10 cellular contexts compared by ENCODE assay signal in genomic region chr3:102235679-102236078, GRCh38.
A peak's percentile ranks its signal among the peaks of the same experiment; 100 is the strongest.
DNase-seq lines count a peak whose midpoint lies in the region; ATAC-seq and TF ChIP-seq lines count a peak whose summit lies in the region.
"Had no signal": no experiment of that assay in that cellular context is flagged by ENCODE, and none has a peak within 500 bp of the region (broad histone marks: within the 10 kb centered on the region; RNA-seq: fewer than 3 reads in every experiment).

No MANE protein-coding gene starts in this region.

- intact Hi-C loops in left colon (cut with DNase I, micrococcal nuclease) = no loop called here

- H3K27me3 Mint-ChIP-seq in activated CD8-positive, alpha-beta memory T cell treated with anti-CD3 and anti-CD28 coated beads, Interleukin-2, amount 10 ng/mL, durations not matched to agents 7 days and 5 days = peaks cover 14% of the 10 kb centered on the region

- H3K36me3 Mint-ChIP-seq in activated CD8-positive, alpha-beta memory T cell treated with anti-CD3 and anti-CD28 coated beads, Interleukin-2, amount 10 ng/mL, durations not matched to agents 7 days and 5 days = no peaks in the 10 kb centered on the region

- DNase-seq in DMS 273 (lab: John Stamatoyannopoulos, UW; ENCODE audit: unreplicated experiment) (peak; percentile 75), DMS 273 treated with DMSO at 0.1 percent for 48 hours (lab: John Stamatoyannopoulos, UW) (no peak), RPMI7951 (ENCODE audit: low read depth) (peak; percentile 15), lung (ENCODE audit: low spot score) (no peak), upper lobe of left lung (no peak), left colon (no peak)
- no peak for DNase-seq in activated CD8-positive, alpha-beta memory T cell treated with anti-CD3 and anti-CD28 coated beads, Interleukin-2, amount 10 ng/mL, durations not matched to agents 7 days and 5 days
- DNase-seq: 8988T, posterior cingulate gyrus had no signal

- no peak for TF ChIP-seq POLR2A in upper lobe of left lung (IDR thresholded peaks at IDR 0.05)

- H3K27ac ChIP-seq in lung (ENCODE audit: low read depth in 1 of 2, low read length in 1 of 2) (no peak overlapping the region), upper lobe of left lung (no peak overlapping the region)

- WGBS in lung, 2 donors = 44 to 75% methylated on average over 5 of the region's 5 CpGs
- WGBS in upper lobe of left lung, 2 donors = 68 to 82% methylated on average over 5 of the region's 5 CpGs

- TF ChIP-seq CTCF in lung (IDR thresholded peaks at IDR 0.05; ENCODE audit: control extremely low read depth, extremely low read depth) = peak; percentile 49
- peak in 1 of 6 experiments; percentile 50 for TF ChIP-seq CTCF in upper lobe of left lung (IDR thresholded peaks at IDR 0.05)

- H3K4me3 ChIP-seq in lung = no peak overlapping the region
- H3K4me3 ChIP-seq in upper lobe of left lung = no peak overlapping the region

- no peaks in the 10 kb centered on the region for H3K4me1 Mint-ChIP-seq in activated CD8-positive, alpha-beta memory T cell treated with anti-CD3 and anti-CD28 coated beads, Interleukin-2, amount 10 ng/mL, durations not matched to agents 7 days and 5 days

- TF ChIP-seq EP300 in upper lobe of left lung (IDR thresholded peaks at IDR 0.05) = no peak

- H3K36me3 ChIP-seq in lung (ENCODE audit: control insufficient read depth in 2 of 2, insufficient read depth in 2 of 2, low read length in 2 of 2) = no peaks in the 10 kb centered on the region
- no peaks in the 10 kb centered on the region for H3K36me3 ChIP-seq in upper lobe of left lung

- no peaks in the 10 kb centered on the region for H3K4me1 ChIP-seq in lung (ENCODE audit: control insufficient read depth in 2 of 2, insufficient read depth in 2 of 2, low read length in 2 of 2)
- H3K4me1 ChIP-seq in upper lobe of left lung = no peaks in the 10 kb centered on the region

- H3K4me3 Mint-ChIP-seq in activated CD8-positive, alpha-beta memory T cell treated with anti-CD3 and anti-CD28 coated beads, Interleukin-2, amount 10 ng/mL, durations not matched to agents 7 days and 5 days = no peak overlapping the region

- CTCF ChIA-PET in activated CD8-positive, alpha-beta memory T cell treated with anti-CD3 and anti-CD28 coated beads, Interleukin-2, amount 10 ng/mL, durations not matched to agents 7 days and 5 days (lab: Charles Lee) = no interaction called here

- no peak overlapping the region for H3K27ac Mint-ChIP-seq in activated CD8-positive, alpha-beta memory T cell treated with anti-CD3 and anti-CD28 coated beads, Interleukin-2, amount 10 ng/mL, durations not matched to agents 7 days and 5 days

- H3K27me3 ChIP-seq in lung (ENCODE audit: control insufficient read depth, insufficient read depth) = no peaks in the 10 kb centered on the region
- no peaks in the 10 kb centered on the region for H3K27me3 ChIP-seq in upper lobe of left lung

- ATAC-seq in HG02610 (IDR thresholded peaks at IDR 0.05; ENCODE audit: unreplicated experiment) (peak; percentile 31), lung (ENCODE audit: insufficient read depth, low FRiP score) (no peak), upper lobe of left lung (ENCODE audit: low FRiP score in 2 of 2) (no peak), left colon (no peak)
- ATAC-seq in activated CD8-positive, alpha-beta memory T cell treated with anti-CD3 and anti-CD28 coated beads, Interleukin-2, amount 10 ng/mL, durations not matched to agents 7 days and 5 days = no peak

- H3K9me3 ChIP-seq in lung (ENCODE audit: control insufficient read depth in 2 of 2, insufficient read depth in 1 of 2, low read length in 1 of 2) = no peaks in the 10 kb centered on the region
- no peaks in the 10 kb centered on the region for H3K9me3 ChIP-seq in upper lobe of left lung

- no peaks in the 10 kb centered on the region for H3K9me3 Mint-ChIP-seq in activated CD8-positive, alpha-beta memory T cell treated with anti-CD3 and anti-CD28 coated beads, Interleukin-2, amount 10 ng/mL, durations not matched to agents 7 days and 5 days (ENCODE audit: low read depth)

Comparison
In these comparisons a context has a peak if more than half of its experiments do, and no peak if none do; other contexts are left out.
1. DNase-seq: peak in DMS 273 (single experiment) and RPMI7951 (single experiment); none in DMS 273 treated with DMSO at 0.1 percent for 48 hours (single experiment), lung (single experiment), upper lobe of left lung (0 of 2), left colon (0 of 2) and activated CD8-positive, alpha-beta memory T cell treated with anti-CD3 and anti-CD28 coated beads, Interleukin-2, amount 10 ng/mL, durations not matched to agents 7 days and 5 days (single experiment).